32 cellular contexts compared by ENCODE assay signal in genomic region chr13:19173752-19174151, GRCh38. TPM values are rescaled to one million over a fixed set of nuclear protein-coding genes. Genes with fewer than 3 reads are reported as not detected.
"Had no signal": no experiment of that assay in that cellular context is flagged by ENCODE, and none has a peak within 500 bp of the region (broad histone marks: within the 10 kb centered on the region; RNA-seq: fewer than 3 reads in every experiment).

No MANE protein-coding gene starts in this region.

- H3K27ac ChIP-seq: stomach, suprapubic skin, testis, thoracic aorta, thyroid gland, tibial artery, tibial nerve, transverse colon, upper lobe of left lung, upper lobe of right lung, uterus, vagina had no signal

- H3K36me3 ChIP-seq: stomach, suprapubic skin, thoracic aorta, thyroid gland, tibial artery, tibial nerve, transverse colon, upper lobe of left lung, upper lobe of right lung, uterus, vagina had no signal

- H3K27me3 Mint-ChIP-seq: stimulated activated memory B cell treated with anti-CD40 and anti-IgM and Interleukin-4, amounts not matched to agents 10 μg/mL and 1 μg/mL and 100 μg/mL, for 72 hours; stimulated activated naive B cell treated with anti-CD40 and anti-IgM and Interleukin-4, amounts not matched to agents 10 μg/mL and 1 μg/mL and 100 μg/mL, for 72 hours; stimulated activated naive CD8-positive, alpha-beta T cell treated with anti-CD3 and anti-CD28 coated beads, Interleukin-15, amount 100 ng/mL, for 72 hours; stimulated activated naive CD8-positive, alpha-beta T cell treated with anti-CD3 and anti-CD28 coated beads, Interleukin-15, Interleukin-2, amounts not matched to agents 100 ng/mL and 50 ng/mL, for 24 hours; type B pancreatic cell had no signal

- H3K4me1 Mint-ChIP-seq: stimulated activated effector memory CD8-positive, alpha-beta T cell treated with anti-CD3 and anti-CD28 coated beads, Interleukin-12 subunit alpha, Interleukin-12 subunit beta, amount 100 ng/mL, for 72 hours; stimulated activated memory B cell treated with anti-CD40 and anti-IgM and Interleukin-4, amounts not matched to agents 10 μg/mL and 1 μg/mL and 100 μg/mL, for 72 hours; stimulated activated naive B cell treated with anti-CD40 and anti-IgM and Interleukin-4, amounts not matched to agents 10 μg/mL and 1 μg/mL and 100 μg/mL, for 72 hours; stimulated activated naive CD8-positive, alpha-beta T cell treated with anti-CD3 and anti-CD28 coated beads, Interleukin-15, amount 100 ng/mL, for 72 hours had no signal

- H3K9me3 Mint-ChIP-seq: stimulated activated effector memory CD8-positive, alpha-beta T cell treated with anti-CD3 and anti-CD28 coated beads, Interleukin-12 subunit alpha, Interleukin-12 subunit beta, amount 100 ng/mL, for 72 hours; stimulated activated memory B cell treated with anti-CD40 and anti-IgM and Interleukin-4, amounts not matched to agents 10 μg/mL and 1 μg/mL and 100 μg/mL, for 72 hours; stimulated activated naive CD8-positive, alpha-beta T cell treated with anti-CD3 and anti-CD28 coated beads, Interleukin-15, amount 100 ng/mL, for 72 hours; type B pancreatic cell had no signal

- H3K4me1 ChIP-seq: stomach, suprapubic skin, testis, thyroid gland, tibial artery, tibial nerve, transverse colon, upper lobe of left lung, upper lobe of right lung, uterus, vagina had no signal

- DNase-seq: stimulated activated CD4-positive, alpha-beta T cell treated with anti-CD3 and anti-CD28 coated beads, Interleukin-2, amount 100 ng/mL, for 48 hours; stimulated activated CD4-positive, alpha-beta T cell treated with anti-CD3 and anti-CD28 coated beads, Interleukin-4, amount 100 ng/mL, for 1 hour; stimulated activated CD4-positive, alpha-beta T cell treated with anti-CD3 and anti-CD28 coated beads, Interleukin-4, amount 100 ng/mL, for 24 hours; stimulated activated CD4-positive, alpha-beta T cell treated with anti-CD3 and anti-CD28 coated beads, Interleukin-4, amount 100 ng/mL, for 4 hours; stimulated activated CD8-positive, alpha-beta memory T cell treated with anti-CD3 and anti-CD28 coated beads, Interleukin-4, amount 100 ng/mL, for 48 hours; stimulated activated naive B cell treated with anti-CD40 and anti-IgM and Interleukin-4, amounts not matched to agents 10 μg/mL and 1 μg/mL and 100 μg/mL, for 72 hours; stimulated activated naive CD4-positive, alpha-beta T cell; stimulated activated naive CD4-positive, alpha-beta T cell treated with Interleukin-2 at 50 U/mL for 16 hours; stimulated activated naive CD8-positive, alpha-beta T cell treated with anti-CD3 and anti-CD28 coated beads, Interleukin-15, amount 100 ng/mL, for 72 hours; stimulated activated naive CD8-positive, alpha-beta T cell treated with anti-CD3 and anti-CD28 coated beads, Interleukin-15, Interleukin-2, amounts not matched to agents 100 U/mL and 50 U/mL, for 24 hours; stomach; substantia nigra; testis; thyroid gland; tibial artery; transverse colon; trophoblast cell; upper lobe of left lung; upper lobe of right lung; uterus had no signal

- H3K4me3 ChIP-seq: stomach, suprapubic skin, testis, thoracic aorta, thyroid gland, tibial artery, tibial nerve, transverse colon, upper lobe of left lung, upper lobe of right lung, uterus, vagina had no signal

- ATAC-seq: stimulated activated effector memory CD8-positive, alpha-beta T cell treated with anti-CD3 and anti-CD28 coated beads, Interleukin-12 subunit alpha, Interleukin-12 subunit beta, amount 100 ng/mL, for 72 hours; stimulated activated memory B cell treated with anti-CD40 and anti-IgM and Interleukin-4, amounts not matched to agents 10 μg/mL and 1 μg/mL and 100 μg/mL, for 72 hours; stimulated activated naive B cell treated with anti-CD40 and anti-IgM and Interleukin-4, amounts not matched to agents 10 μg/mL and 1 μg/mL and 100 μg/mL, for 72 hours; stimulated activated naive CD8-positive, alpha-beta T cell treated with anti-CD3 and anti-CD28 coated beads, Interleukin-15, amount 100 ng/mL, for 72 hours; stimulated activated naive CD8-positive, alpha-beta T cell treated with anti-CD3 and anti-CD28 coated beads, Interleukin-15, Interleukin-2, amounts not matched to agents 100 U/mL and 50 U/mL, for 24 hours; upper lobe of right lung had no signal

- H3K27ac Mint-ChIP-seq: stimulated activated effector memory CD8-positive, alpha-beta T cell treated with anti-CD3 and anti-CD28 coated beads, Interleukin-12 subunit alpha, Interleukin-12 subunit beta, amount 100 ng/mL, for 72 hours; stimulated activated memory B cell treated with anti-CD40 and anti-IgM and Interleukin-4, amounts not matched to agents 10 μg/mL and 1 μg/mL and 100 μg/mL, for 72 hours; stimulated activated naive B cell treated with anti-CD40 and anti-IgM and Interleukin-4, amounts not matched to agents 10 μg/mL and 1 μg/mL and 100 μg/mL, for 72 hours; stimulated activated naive CD8-positive, alpha-beta T cell treated with anti-CD3 and anti-CD28 coated beads, Interleukin-15, amount 100 ng/mL, for 72 hours; stimulated activated naive CD8-positive, alpha-beta T cell treated with anti-CD3 and anti-CD28 coated beads, Interleukin-15, Interleukin-2, amounts not matched to agents 100 ng/mL and 50 ng/mL, for 24 hours; type B pancreatic cell had no signal

- H3K4me3 Mint-ChIP-seq: stimulated activated effector memory CD8-positive, alpha-beta T cell treated with anti-CD3 and anti-CD28 coated beads, Interleukin-12 subunit alpha, Interleukin-12 subunit beta, amount 100 ng/mL, for 72 hours; stimulated activated memory B cell treated with anti-CD40 and anti-IgM and Interleukin-4, amounts not matched to agents 10 μg/mL and 1 μg/mL and 100 μg/mL, for 72 hours; stimulated activated naive B cell treated with anti-CD40 and anti-IgM and Interleukin-4, amounts not matched to agents 10 μg/mL and 1 μg/mL and 100 μg/mL, for 72 hours; stimulated activated naive CD8-positive, alpha-beta T cell treated with anti-CD3 and anti-CD28 coated beads, Interleukin-15, amount 100 ng/mL, for 72 hours; stimulated activated naive CD8-positive, alpha-beta T cell treated with anti-CD3 and anti-CD28 coated beads, Interleukin-15, Interleukin-2, amounts not matched to agents 100 ng/mL and 50 ng/mL, for 24 hours; type B pancreatic cell had no signal

- H3K27me3 ChIP-seq: stomach, suprapubic skin, testis, thyroid gland, tibial artery, tibial nerve, transverse colon, upper lobe of left lung, upper lobe of right lung, uterus, vagina had no signal

- H3K36me3 Mint-ChIP-seq: stimulated activated effector memory CD8-positive, alpha-beta T cell treated with anti-CD3 and anti-CD28 coated beads, Interleukin-12 subunit alpha, Interleukin-12 subunit beta, amount 100 ng/mL, for 72 hours; stimulated activated memory B cell treated with anti-CD40 and anti-IgM and Interleukin-4, amounts not matched to agents 10 μg/mL and 1 μg/mL and 100 μg/mL, for 72 hours; stimulated activated naive B cell treated with anti-CD40 and anti-IgM and Interleukin-4, amounts not matched to agents 10 μg/mL and 1 μg/mL and 100 μg/mL, for 72 hours; type B pancreatic cell had no signal

- H3K9me3 ChIP-seq: testis, thoracic aorta, thyroid gland, tibial artery, transverse colon, upper lobe of right lung, uterus, vagina had no signal

RNA-seq across cellular contexts. Expression of gene TUBA3C, which starts 7.9 kb away (rescaled TPM):
- total RNA-seq: stomach, subcutaneous adipose tissue, suprapubic skin, temporal lobe, thoracic aorta, tibial nerve, transverse colon, upper lobe of left lung, upper lobe of right lung, ureter, urinary bladder, uterus, vagina had no signal
